In genomic region chr3:127121850-127122249, GRCh38 we compare ENCODE assay signal across 19 cellular contexts.
DNase-seq lines count a peak whose midpoint lies in the region; ATAC-seq, FAIRE-seq and TF ChIP-seq lines count a peak whose summit lies in the region.
"Had no signal": no experiment of that assay in that cellular context is flagged by ENCODE, and none has a peak within 500 bp of the region (broad histone marks: within the 10 kb centered on the region; RNA-seq: fewer than 3 reads in every experiment).

No MANE protein-coding gene starts in this region.

- H3K9me3 ChIP-seq in neural cell (ENCODE audit: low read length), result no peaks in the 10 kb centered on the region

- TF ChIP-seq RAD21 in neural cell (conservative IDR thresholded peaks at IDR 0.05), result no peak

- H3K4me3 ChIP-seq in neural cell (ENCODE audit: low read length), result no peak overlapping the region
- H3K4me3 ChIP-seq: GM12878 had no signal

- DNase-seq in cardiac septum (ENCODE audit: low spot score) (peak; percentile 7), left ventricle myocardium superior (no peak), DMS53 treated with DMSO at 0.1 percent for 48 hours (lab: John Stamatoyannopoulos, UW; ENCODE audit: unreplicated experiment) (peak; percentile 27), amniotic epithelial cell (ENCODE audit: low read depth) (peak; percentile 2), NCI-H2196 (lab: John Stamatoyannopoulos, UW; ENCODE audit: unreplicated experiment) (no peak), D721Med (ENCODE audit: insufficient read length, low spot score) (no peak), NOMO-1 treated with DMSO at 0.1 percent for 48 hours (lab: John Stamatoyannopoulos, UW; ENCODE audit: unreplicated experiment) (no peak)
- DNase-seq: C1 segment of cervical spinal cord; Calu3; CD4-positive, alpha-beta memory T cell; COR-L47; DMS79; EL; GDM1; GOT3; HCEC 1CT had no signal

- no peak for ATAC-seq in left ventricle myocardium superior
- ATAC-seq: GM12878 had no signal

- no peaks in the 10 kb centered on the region for H3F3A ChIP-seq in neural cell (ENCODE audit: insufficient read depth, low read length, poor library complexity, severe bottlenecking)

- no peak for FAIRE-seq in D721Med (lab: Jason Lieb, UNC)
- FAIRE-seq: GM12878, GM18507 had no signal

- H3K9ac ChIP-seq in neural cell (ENCODE audit: low read length), result no peak overlapping the region

- H3K4me2 ChIP-seq in neural cell (ENCODE audit: low read length), result no peak overlapping the region

- H3K27me3 ChIP-seq in neural cell (ENCODE audit: insufficient read depth, low read depth, low read length), result no peaks in the 10 kb centered on the region

- intact Hi-C loops in cardiac septum (cut with DNase I), result no loop called here
- intact Hi-C loops in left ventricle myocardium superior (cut with micrococcal nuclease), result no loop called here

- no peak overlapping the region for H3K27ac ChIP-seq in neural cell (ENCODE audit: low read length)

- TF ChIP-seq CTCF in neural cell (IDR thresholded peaks at IDR 0.05; ENCODE audit: poor library complexity, severe bottlenecking) (no peak), D721Med (IDR thresholded peaks at IDR 0.05; ENCODE audit: insufficient read depth, missing control alignments) (no peak)

- H2AFZ ChIP-seq in neural cell (ENCODE audit: low read depth, low read length), result no peak overlapping the region

- H4K20me1 ChIP-seq in neural cell (ENCODE audit: insufficient read depth), result no peaks in the 10 kb centered on the region

- no peaks in the 10 kb centered on the region for H3K79me2 ChIP-seq in neural cell (replicated peaks; ENCODE audit: insufficient read depth, low read length)

- peak; percentile 12 for TF ChIP-seq EP300 in neural cell (conservative IDR thresholded peaks at IDR 0.05; ENCODE audit: poor library complexity, severe bottlenecking)

- H3K36me3 ChIP-seq in neural cell (ENCODE audit: insufficient read depth, low read length), result no peaks in the 10 kb centered on the region

- no peaks in the 10 kb centered on the region for H3K9me2 ChIP-seq in neural cell (ENCODE audit: insufficient read depth, low read length)

TF ChIP-seq in neural cell, 6 proteins besides CTCF, POLR2A, EP300 and RAD21:
- TF ChIP-seq REST (IDR thresholded peaks at IDR 0.05; ENCODE audit: borderline replicate concordance) (no peak), EZH2 (IDR thresholded peaks at IDR 0.05; ENCODE audit: borderline replicate concordance, insufficient read depth, low read length, poor library complexity, severe bottlenecking) (no peak), SMC3 (conservative IDR thresholded peaks at IDR 0.05; ENCODE audit: poor library complexity) (no peak), POLR2AphosphoS5 (IDR thresholded peaks at IDR 0.05) (no peak), TAF1 (IDR thresholded peaks at IDR 0.05; ENCODE audit: low read depth) (no peak), MXI1 (conservative IDR thresholded peaks at IDR 0.05; ENCODE audit: poor library complexity, severe bottlenecking) (no peak)

Comparison
In these comparisons a context has a peak if more than half of its experiments do, and no peak if none do; other contexts are left out.
1. DNase-seq: peak in cardiac septum (single experiment), DMS53 treated with DMSO at 0.1 percent for 48 hours (single experiment) and amniotic epithelial cell (single experiment); none in left ventricle myocardium superior (single experiment), NCI-H2196 (single experiment), D721Med (single experiment) and NOMO-1 treated with DMSO at 0.1 percent for 48 hours (single experiment).